Comparison of ENCODE assay signal across 17 cellular contexts in the genomic region with DNA sequence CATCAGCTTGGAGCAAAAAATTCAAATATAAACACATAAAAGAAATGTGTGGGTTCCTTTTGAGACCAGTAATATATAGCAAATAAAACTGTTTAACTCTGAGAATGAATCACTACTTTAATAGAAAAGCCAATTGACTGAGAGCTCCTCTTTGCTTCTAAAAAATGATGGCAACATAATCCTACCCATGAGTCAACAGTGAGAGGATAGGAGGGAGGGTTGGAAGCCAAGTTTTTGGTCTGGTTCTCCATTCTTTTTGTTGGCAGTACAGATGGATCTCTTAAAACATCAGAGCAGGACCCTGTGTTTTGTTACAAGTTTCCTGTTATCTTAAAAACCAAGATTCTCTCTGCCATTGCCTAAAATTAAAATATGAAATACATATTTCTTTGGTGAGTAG. TPM values are rescaled to one million over a fixed set of nuclear protein-coding genes. Genes with fewer than 3 reads are reported as not detected.
DNase-seq lines count a peak whose midpoint lies in the region; ATAC-seq and TF ChIP-seq lines count a peak whose summit lies in the region.
"Had no signal": no experiment of that assay in that cellular context is flagged by ENCODE, and none has a peak within 500 bp of the region (broad histone marks: within the 10 kb centered on the region; RNA-seq: fewer than 3 reads in every experiment).

No MANE protein-coding gene starts in this region.

- peak overlapping the region in 1 of 2 experiments; percentile 6; a peak in 1 of 4 replicates for H4K8ac ChIP-seq in IMR-90 (ENCODE audit: low read depth in 2 of 2, low read length in 2 of 2)
- H4K8ac ChIP-seq in mesendoderm (ENCODE audit: low read depth, low read length): no peak overlapping the region

- no peak overlapping the region for H2BK20ac ChIP-seq in IMR-90 (ENCODE audit: low read depth, low read length)

- dilution Hi-C loops in IMR-90 (cut with HindIII; ENCODE audit: low sequenced_read_pairs, unreplicated experiment): no loop called here

- H3K18ac ChIP-seq in IMR-90 (ENCODE audit: low read depth, low read length) (no peak overlapping the region), mesendoderm (ENCODE audit: low read length) (peak overlapping the region; percentile 60)

- CTCF ChIA-PET in IMR-90 (lab: Yijun Ruan, JAX): interaction anchor here (1.1 kb wide), 1 partner anchor 9 kb away, joined by 3 read pairs; no protein-coding TSS in a partner anchor

- H3K4me2 ChIP-seq in IMR-90 (ENCODE audit: low read depth, low read length): no peak overlapping the region
- H3K4me2 ChIP-seq in mesendoderm (ENCODE audit: low read length): no peak overlapping the region

- H3K9ac ChIP-seq in IMR-90 (ENCODE audit: low read depth, low read length): no peak overlapping the region
- H3K9ac ChIP-seq in mesendoderm (ENCODE audit: low read length): no peak overlapping the region

- H3K4me1 ChIP-seq in IMR-90 (ENCODE audit: control insufficient read depth, insufficient read depth, low read length) (peaks cover 9% of the 10 kb centered on the region), mesendoderm (ENCODE audit: control insufficient read depth, low read depth, low read length) (peaks cover 4% of the 10 kb centered on the region)
- H3K4me1 ChIP-seq: Peyer's patch had no signal

- no peak overlapping the region for H2AK9ac ChIP-seq in IMR-90 (replicated peaks; ENCODE audit: low read depth, low read length, poor library complexity)

- H2BK120ac ChIP-seq in IMR-90 (ENCODE audit: low read depth, low read length): no peak overlapping the region; the same call in 1 of the 2 replicates
- no peak overlapping the region for H2BK120ac ChIP-seq in mesendoderm (ENCODE audit: low read depth, low read length)

- no peaks in the 10 kb centered on the region for H4K20me1 ChIP-seq in IMR-90 (ENCODE audit: insufficient read depth, low read length)

- POLR2A ChIA-PET in IMR-90 (lab: Charles Lee; ENCODE audit: unreplicated experiment): interaction anchor here (0.6 kb wide), 1 partner anchor 222 kb away, joined by 4 read pairs; no protein-coding TSS in a partner anchor

- H3K23ac ChIP-seq in IMR-90 (ENCODE audit: low read depth, low read length) (no peak overlapping the region), mesendoderm (ENCODE audit: low read length) (no peak overlapping the region)

- BruUV-seq in IMR-90 (replicated peaks; lab: Mats Ljungman, UMichigan): no TSS peak

- TF ChIP-seq POLR2A in IMR-90 (IDR thresholded peaks at IDR 0.05; ENCODE audit: low read depth, low read length): no peak

- in situ Hi-C loops in IMR-90 (cut with MboI; ENCODE audit: low sequenced_read_pairs): loop anchor here (5.0 to 25.0 kb wide), 6 partner anchors 216 to 1114 kb away; a partner anchor contains a TSS

- no peaks in the 10 kb centered on the region for H3K9me1 ChIP-seq in IMR-90 (ENCODE audit: insufficient read depth, low read length)

- H3K4me3 ChIP-seq in IMR-90 (ENCODE audit: insufficient read depth, low read depth, low read length): no peak overlapping the region
- H3K4me3 ChIP-seq in cardiac fibroblast (replicated peaks in 1 of 2; ENCODE audit: low read depth in 2 of 2, low read length in 2 of 2): no peak overlapping the region
- H3K4me3 ChIP-seq in mesendoderm (ENCODE audit: low read length): no peak overlapping the region
- H3K4me3 ChIP-seq: Peyer's patch, stomach had no signal

- H3K9me3 ChIP-seq in IMR-90 (ENCODE audit: control insufficient read depth, insufficient read depth, low read length): no peaks in the 10 kb centered on the region
- H3K9me3 ChIP-seq: Peyer's patch, stomach had no signal

- H3K36me3 ChIP-seq in IMR-90 (ENCODE audit: control insufficient read depth, insufficient read depth, low read length): no peaks in the 10 kb centered on the region; the same call in 1 of the 2 replicates
- no peaks in the 10 kb centered on the region for H3K36me3 ChIP-seq in mesendoderm (ENCODE audit: control insufficient read depth, insufficient read depth, low read length)
- H3K36me3 ChIP-seq: Peyer's patch, stomach had no signal

- no peaks in the 10 kb centered on the region for H3K79me2 ChIP-seq in mesendoderm (ENCODE audit: control insufficient read depth, insufficient read depth, low read length)

- peak; percentile 84 for ATAC-seq in IMR-90 (ENCODE audit: low read depth)
- no peak for ATAC-seq in HG02642 (IDR thresholded peaks at IDR 0.05; ENCODE audit: poor library complexity, unreplicated experiment)
- ATAC-seq in GM18517 (IDR thresholded peaks at IDR 0.05; ENCODE audit: unreplicated experiment): no peak
- ATAC-seq: HepG2; natural killer cell treated with Interleukin-12 subunit alpha and Interleukin-12 subunit beta and Interleukin-15 and Interleukin-18, amount 100 ng/mL, for 72 hours had no signal

- no peaks in the 10 kb centered on the region for H3K79me1 ChIP-seq in IMR-90 (ENCODE audit: low read depth in 1 of 2, low read length in 2 of 2)
- no peaks in the 10 kb centered on the region for H3K79me1 ChIP-seq in mesendoderm (ENCODE audit: low read length)

- H3K27ac ChIP-seq in IMR-90 (ENCODE audit: insufficient read depth, low read length) (no peak overlapping the region), mesendoderm (ENCODE audit: low read depth, low read length) (no peak overlapping the region)
- H3K27ac ChIP-seq: Peyer's patch, stomach had no signal

- H2AFZ ChIP-seq in IMR-90 (replicated peaks; ENCODE audit: low read length, poor library complexity): no peak overlapping the region

- H2BK15ac ChIP-seq in IMR-90 (ENCODE audit: low read depth, low read length): no peak overlapping the region
- no peak overlapping the region for H2BK15ac ChIP-seq in mesendoderm (replicated peaks; ENCODE audit: low read depth)

- H3K4ac ChIP-seq in IMR-90 (ENCODE audit: low read depth, low read length) (no peak overlapping the region), mesendoderm (ENCODE audit: low read depth, low read length) (no peak overlapping the region)

- H3K14ac ChIP-seq in IMR-90 (replicated peaks; ENCODE audit: low read depth, low read length): no peak overlapping the region

- no peak for TF ChIP-seq RAD21 in IMR-90 (IDR thresholded peaks at IDR 0.05; ENCODE audit: low read length)

- H3K27me3 ChIP-seq in IMR-90 (ENCODE audit: control insufficient read depth, insufficient read depth, low read length) (no peaks in the 10 kb centered on the region), mesendoderm (ENCODE audit: insufficient read depth, low read length, poor library complexity) (no peaks in the 10 kb centered on the region)
- H3K27me3 ChIP-seq: Peyer's patch, stomach had no signal

- no peak overlapping the region for H2BK5ac ChIP-seq in IMR-90 (ENCODE audit: low read depth, low read length, poor library complexity, severe bottlenecking)
- no peak overlapping the region for H2BK5ac ChIP-seq in mesendoderm (ENCODE audit: low read length)

- no peak overlapping the region for H2AK5ac ChIP-seq in IMR-90 (ENCODE audit: low read depth, low read length)
- H2AK5ac ChIP-seq in mesendoderm (ENCODE audit: low read length): no peak overlapping the region

- intact Hi-C loops in IMR-90 (cut with micrococcal nuclease): loop anchor here (10.0 kb wide), 2 partner anchors 576 to 1266 kb away; no protein-coding TSS in a partner anchor

- H4K91ac ChIP-seq in IMR-90 (ENCODE audit: insufficient read depth, low read depth, low read length): no peak overlapping the region

- DNase-seq in AG08395 (ENCODE audit: low spot score): peak; percentile 20
- DNase-seq in IMR-90: peak; percentile 88
- peak; percentile 78 to 84 for DNase-seq in cardiac fibroblast (ENCODE audit: low read depth in 2 of 2)
- no peak for DNase-seq in mesendoderm
- no peak for DNase-seq in NCI-H1930 (lab: John Stamatoyannopoulos, UW)
- no peak for DNase-seq in nucleus accumbens (lab: John Stamatoyannopoulos, UW)
- DNase-seq: activated T-cell treated with anti-CD3 and anti-CD28 coated beads, Interleukin-2, amount 50 U/mL, for 1 hour; caudate nucleus; MV-4-11; NCI-H774; Peyer's patch; retina; stomach had no signal

- no peak overlapping the region for H3K56ac ChIP-seq in IMR-90 (ENCODE audit: extremely low read depth, insufficient read depth, low read length)
- H3K56ac ChIP-seq in mesendoderm (ENCODE audit: low read length): no peak overlapping the region

- no peak overlapping the region for H4K5ac ChIP-seq in IMR-90 (ENCODE audit: low read depth, low read length)
- H4K5ac ChIP-seq in mesendoderm (ENCODE audit: low read length): no peak overlapping the region

- TF ChIP-seq CTCF in IMR-90 (conservative IDR thresholded peaks at IDR 0.05; ENCODE audit: low read depth, low read length) (no peak), cardiac fibroblast (IDR thresholded peaks at IDR 0.05; ENCODE audit: low read depth, low read length) (no peak)

TF ChIP-seq in IMR-90, 13 proteins besides CTCF, POLR2A, EP300 and RAD21:
- TF ChIP-seq CEBPB (IDR thresholded peaks at IDR 0.05; ENCODE audit: low read depth, low read length) (0 out of 2 replicates have a peak, but pooled peaks have one; percentile 6), NFE2L2 (IDR thresholded peaks at IDR 0.05; ENCODE audit: low read depth, low read length) (no peak)

RNA-seq across cellular contexts. Expression of a gene that starts 50.0 kb away (rescaled TPM):
- total RNA-seq in IMR-90 (2012; rRNA removed): 31.9 and 32.6 TPM in 2 replicates
- 31.5 and 44.7 TPM in 2 replicates for polyA plus RNA-seq in IMR-90 (2012; rRNA removed)
- polyA plus RNA-seq in IMR-90 (2012; cell fraction: cytosol; rRNA removed): 4.5 and 6.2 TPM in 2 replicates
- polyA plus RNA-seq in IMR-90 (2012; cell fraction: nucleus; rRNA removed; ENCODE audit: low replicate concordance): 1.9 and 29.5 TPM in 2 replicates
- polyA plus RNA-seq in mesendoderm (2013, experiment 1 of 2): 2.3 TPM
- 2.7 TPM for polyA plus RNA-seq in mesendoderm (2013, experiment 2 of 2)
- total RNA-seq: HepG2; natural killer cell treated with Interleukin-12 subunit alpha and Interleukin-12 subunit beta and Interleukin-15 and Interleukin-18, amount 100 ng/mL, for 72 hours had no signal
- polyA plus RNA-seq: HepG2 had no signal

Comparison
In these comparisons a context has a peak if more than half of its experiments do, and no peak if none do; other contexts are left out.
1. DNase-seq: peak in AG08395 (single experiment), IMR-90 (single experiment) and cardiac fibroblast (2 of 2); none in mesendoderm (single experiment), NCI-H1930 (0 of 2) and nucleus accumbens (0 of 56).